Comparison of ENCODE assay signal across 19 cellular contexts in genomic region chrX:129795584-129795983, GRCh38.
"Had no signal": no experiment of that assay in that cellular context is flagged by ENCODE, and none has a peak within 500 bp of the region (broad histone marks: within the 10 kb centered on the region; RNA-seq: fewer than 3 reads in every experiment).

No MANE protein-coding gene starts in this region.

- H3K4me1 Mint-ChIP-seq: WTC11 had no signal

- H3K27ac Mint-ChIP-seq: brain; neural progenitor cell; T-helper 2 cell treated with Interferon-gamma antibody and Interleukin-4, amounts not matched to agents 5 μg/mL and 100 μg/mL, for 36 hours; WTC11 had no signal

- H3K4me3 Mint-ChIP-seq: activated CD8-positive, alpha-beta T cell treated with anti-CD3 and anti-CD28 coated beads, Interleukin-2, amount 10 ng/mL, durations not matched to agents 7 days and 5 days; brain; neural progenitor cell; T-helper 2 cell treated with Interferon-gamma antibody and Interleukin-4, amounts not matched to agents 5 μg/mL and 100 μg/mL, for 36 hours; WTC11 had no signal

- H3K9me3 Mint-ChIP-seq: T-helper 2 cell treated with Interferon-gamma antibody and Interleukin-4, amounts not matched to agents 5 μg/mL and 100 μg/mL, for 36 hours; WTC11 had no signal

- DNase-seq: activated CD4-positive, alpha-beta T cell treated with anti-CD3 and anti-CD28 coated beads for 48 hours; activated CD8-positive, alpha-beta memory T cell treated with anti-CD3 and anti-CD28 coated beads, Interleukin-2, amount 50 U/mL, for 4 hours; activated CD8-positive, alpha-beta T cell treated with anti-CD3 and anti-CD28 coated beads, Interleukin-2, amount 10 ng/mL, durations not matched to agents 7 days and 5 days; activated gamma-delta T cell treated with Interleukin-2 at 50 U/mL for 16 hours; anterior cingulate cortex; caudate nucleus; erythroblast; foreskin melanocyte; glutamatergic neuron; hypothalamus; midbrain; stimulated activated CD4-positive, alpha-beta T cell treated with anti-CD3 and anti-CD28 coated beads, Interleukin-4, amount 100 ng/mL, for 4 hours; stimulated activated naive CD4-positive, alpha-beta T cell had no signal

- H3K36me3 Mint-ChIP-seq: WTC11 had no signal

- ATAC-seq: activated CD8-positive, alpha-beta T cell treated with anti-CD3 and anti-CD28 coated beads, Interleukin-2, amount 10 ng/mL, durations not matched to agents 7 days and 5 days; left lobe of liver; sciatic nerve; WTC11 had no signal
